14 cellular contexts compared by ENCODE assay signal in genomic region chr2:86482034-86482433, GRCh38. TPM values are rescaled to one million over a fixed set of nuclear protein-coding genes. Genes with fewer than 3 reads are reported as not detected.
DNase-seq lines count a peak whose midpoint lies in the region; ATAC-seq and TF ChIP-seq lines count a peak whose summit lies in the region.
"Had no signal": no experiment of that assay in that cellular context is flagged by ENCODE, and none has a peak within 500 bp of the region (broad histone marks: within the 10 kb centered on the region; RNA-seq: fewer than 3 reads in every experiment).

No MANE protein-coding gene starts in this region.

- H3K4me3 Mint-ChIP-seq in activated CD4-positive, alpha-beta memory T cell treated with anti-CD3 and anti-CD28 coated beads for 36 hours: no peak overlapping the region
- H3K4me3 Mint-ChIP-seq in activated CD4-positive, alpha-beta memory T cell treated with anti-CD3 and anti-CD28 coated beads, Interleukin-2, amount 10 ng/mL, durations not matched to agents 7 days and 5 days: no peak overlapping the region
- H3K4me3 Mint-ChIP-seq: WTC11 had no signal

- H3K4me1 Mint-ChIP-seq in activated CD4-positive, alpha-beta memory T cell treated with anti-CD3 and anti-CD28 coated beads for 36 hours (ENCODE audit: low read depth): peaks cover 48% of the 10 kb centered on the region
- peaks cover 31% of the 10 kb centered on the region for H3K4me1 Mint-ChIP-seq in activated CD4-positive, alpha-beta memory T cell treated with anti-CD3 and anti-CD28 coated beads, Interleukin-2, amount 10 ng/mL, durations not matched to agents 7 days and 5 days

- peaks cover 90% of the 10 kb centered on the region for H3K36me3 Mint-ChIP-seq in activated CD4-positive, alpha-beta memory T cell treated with anti-CD3 and anti-CD28 coated beads for 36 hours
- H3K36me3 Mint-ChIP-seq in activated CD4-positive, alpha-beta memory T cell treated with anti-CD3 and anti-CD28 coated beads, Interleukin-2, amount 10 ng/mL, durations not matched to agents 7 days and 5 days (ENCODE audit: low read depth): peaks cover 97% of the 10 kb centered on the region

- POLR2A ChIA-PET in activated CD4-positive, alpha-beta memory T cell treated with anti-CD3 and anti-CD28 coated beads for 36 hours (lab: Charles Lee): interaction anchor here (1.0 kb wide), 1 partner anchor 41 kb away, joined by 3 read pairs; the partner anchor contains the start of gene KDM3A
- POLR2A ChIA-PET in activated CD4-positive, alpha-beta memory T cell treated with anti-CD3 and anti-CD28 coated beads, Interleukin-2, amount 10 ng/mL, durations not matched to agents 7 days and 5 days (lab: Charles Lee): interaction anchor here (2.7 kb wide), 1 partner anchor 40 kb away, joined by 8 read pairs; no protein-coding TSS in a partner anchor

- H3K4me1 ChIP-seq in SJSA1 (replicated peaks) (peaks cover 19% of the 10 kb centered on the region), sigmoid colon (peaks cover 0 to 50% (median 29%) of the 10 kb centered on the region in 4 donors), SJCRH30 (no peaks in the 10 kb centered on the region)

- intact Hi-C loops in activated CD4-positive, alpha-beta memory T cell treated with anti-CD3 and anti-CD28 coated beads for 36 hours (cut with micrococcal nuclease): loop anchor here (1.0 kb wide), 1 partner anchor 102 kb away; no protein-coding TSS in a partner anchor
- intact Hi-C loops in sigmoid colon (cut with DNase I): no loop called here

- H3K27me3 Mint-ChIP-seq in activated CD4-positive, alpha-beta memory T cell treated with anti-CD3 and anti-CD28 coated beads for 36 hours: no peaks in the 10 kb centered on the region
- no peaks in the 10 kb centered on the region for H3K27me3 Mint-ChIP-seq in activated CD4-positive, alpha-beta memory T cell treated with anti-CD3 and anti-CD28 coated beads, Interleukin-2, amount 10 ng/mL, durations not matched to agents 7 days and 5 days

- H3K9me3 ChIP-seq in SJSA1 (replicated peaks) (no peaks in the 10 kb centered on the region), sigmoid colon (no peaks in the 10 kb centered on the region), SJCRH30 (replicated peaks) (no peaks in the 10 kb centered on the region)

- H3K27ac ChIP-seq in SJSA1: 0 out of 2 replicates have a peak overlapping the region, but pooled peaks have one; percentile 28
- peak overlapping the region; percentile 58 to 85 for H3K27ac ChIP-seq in coronary artery
- H3K27ac ChIP-seq in sigmoid colon: peak overlapping the region in 3 of 4 donors; percentile 0 to 75 (median 51)
- H3K27ac ChIP-seq in SJCRH30: no peak overlapping the region

- ATAC-seq in GM18517 (IDR thresholded peaks at IDR 0.05; ENCODE audit: unreplicated experiment): no peak
- ATAC-seq: WTC11 had no signal

- H3K27ac Mint-ChIP-seq in activated CD4-positive, alpha-beta memory T cell treated with anti-CD3 and anti-CD28 coated beads for 36 hours: peak overlapping the region; percentile 16
- H3K27ac Mint-ChIP-seq in activated CD4-positive, alpha-beta memory T cell treated with anti-CD3 and anti-CD28 coated beads, Interleukin-2, amount 10 ng/mL, durations not matched to agents 7 days and 5 days: no peak overlapping the region
- H3K27ac Mint-ChIP-seq: WTC11 had no signal

- H3K27me3 ChIP-seq in SJSA1 (replicated peaks) (no peaks in the 10 kb centered on the region), sigmoid colon (no peaks in the 10 kb centered on the region), SJCRH30 (no peaks in the 10 kb centered on the region)

- no peak for TF ChIP-seq EP300 in sigmoid colon (IDR thresholded peaks at IDR 0.05)

- H3K9me3 Mint-ChIP-seq in activated CD4-positive, alpha-beta memory T cell treated with anti-CD3 and anti-CD28 coated beads for 36 hours: no peaks in the 10 kb centered on the region
- H3K9me3 Mint-ChIP-seq in activated CD4-positive, alpha-beta memory T cell treated with anti-CD3 and anti-CD28 coated beads, Interleukin-2, amount 10 ng/mL, durations not matched to agents 7 days and 5 days: no peaks in the 10 kb centered on the region
- H3K9me3 Mint-ChIP-seq: WTC11 had no signal

- DNase-seq in activated CD4-positive, alpha-beta memory T cell treated with anti-CD3 and anti-CD28 coated beads for 36 hours: peak; percentile 35
- DNase-seq in activated CD4-positive, alpha-beta memory T cell treated with anti-CD3 and anti-CD28 coated beads, Interleukin-2, amount 10 ng/mL, durations not matched to agents 7 days and 5 days: no peak
- peak in 1 of 2 experiments; percentile 30 for DNase-seq in SJSA1 (ENCODE audit: low read depth in 1 of 2, low spot score in 2 of 2)
- no peak for DNase-seq in coronary artery (ENCODE audit: low spot score)
- no peak for DNase-seq in sigmoid colon
- no peak for DNase-seq in NCI-H2107 treated with DMSO at 0.1 percent for 48 hours (lab: John Stamatoyannopoulos, UW; ENCODE audit: unreplicated experiment)
- DNase-seq in SJCRH30: no peak
- DNase-seq: amniotic stem cell, DMS53, NCI-H1092 treated with DMSO at 0.1 percent for 48 hours, NCI-H526 treated with DMSO at 0.1 percent for 48 hours, SIG-M5 had no signal

- H3K36me3 ChIP-seq in SJSA1 (peaks cover 91% of the 10 kb centered on the region), sigmoid colon (peaks cover 56 to 100% (median 74%) of the 10 kb centered on the region in 4 donors), SJCRH30 (peaks cover 81% of the 10 kb centered on the region)

- TF ChIP-seq POLR2A in sigmoid colon (IDR thresholded peaks at IDR 0.05): no peak

- no peak overlapping the region for H3K4me3 ChIP-seq in SJSA1
- no peak overlapping the region for H3K4me3 ChIP-seq in coronary artery
- no peak overlapping the region for H3K4me3 ChIP-seq in sigmoid colon
- no peak overlapping the region for H3K4me3 ChIP-seq in SJCRH30

- CTCF ChIA-PET in activated CD4-positive, alpha-beta memory T cell treated with anti-CD3 and anti-CD28 coated beads for 36 hours (lab: Charles Lee): no interaction called here
- CTCF ChIA-PET in activated CD4-positive, alpha-beta memory T cell treated with anti-CD3 and anti-CD28 coated beads, Interleukin-2, amount 10 ng/mL, durations not matched to agents 7 days and 5 days (lab: Charles Lee): no interaction called here

- WGBS in sigmoid colon, 2 donors: 93 to 96% methylated on average over 3 of the region's 3 CpGs

- TF ChIP-seq CTCF in coronary artery (IDR thresholded peaks at IDR 0.05) (no peak), sigmoid colon (IDR thresholded peaks at IDR 0.05) (no peak)

RNA-seq across cellular contexts. Expression of gene KDM3A, which starts 40.9 kb away (rescaled TPM):
- total RNA-seq in activated CD4-positive, alpha-beta memory T cell treated with anti-CD3 and anti-CD28 coated beads for 36 hours: 10 to 100 TPM; 55.6 to 64.9 TPM
- 10 to 100 TPM; 81.9 to 91.8 TPM for total RNA-seq in activated CD4-positive, alpha-beta memory T cell treated with anti-CD3 and anti-CD28 coated beads, Interleukin-2, amount 10 ng/mL, durations not matched to agents 7 days and 5 days
- total RNA-seq in SJSA1 (2014; rRNA removed; shearing (Covaris generic)): 14.7 and 22.7 TPM in 2 replicates
- 10 to 100 TPM; 31.6 to 61.2 (median 49.8) TPM for total RNA-seq in sigmoid colon
- 10 to 100 TPM; 11.3 to 33.6 (median 19.1) TPM for polyA plus RNA-seq in sigmoid colon
- total RNA-seq in SJCRH30 (2014; rRNA removed; shearing (Covaris generic)): 34.8 and 38.7 TPM in 2 replicates
